Comparison of ENCODE assay signal across 27 cellular contexts in genomic region chr12:13561923-13562322, GRCh38.
"Had no signal": no experiment of that assay in that cellular context is flagged by ENCODE, and none has a peak within 500 bp of the region (broad histone marks: within the 10 kb centered on the region; RNA-seq: fewer than 3 reads in every experiment).

No MANE protein-coding gene starts in this region.

- H3K79me2 ChIP-seq: parathyroid adenoma had no signal

- H3K9ac ChIP-seq: parathyroid adenoma had no signal

- H3K27ac ChIP-seq: neutrophil, ovary, parathyroid adenoma, psoas muscle, right lobe of liver, skin epidermis, spleen, stomach, thoracic aorta, thyroid gland, tibial nerve, upper lobe of left lung, uterus had no signal

- H3K36me3 ChIP-seq: neutrophil, ovary, right lobe of liver, spleen, stomach, thoracic aorta, thyroid gland, upper lobe of left lung, uterus had no signal

- H2AFZ ChIP-seq: parathyroid adenoma had no signal

- H3K4me1 ChIP-seq: parathyroid adenoma, psoas muscle, spleen, thyroid gland, tibial nerve, upper lobe of left lung, uterus had no signal

- H3K4me2 ChIP-seq: smooth muscle cell had no signal

- H3K9me3 ChIP-seq: neutrophil, ovary, psoas muscle, right lobe of liver, stomach, thoracic aorta, thyroid gland, tibial nerve, upper lobe of left lung, uterus had no signal

- H3K4me3 ChIP-seq: ovary, psoas muscle, right lobe of liver, skin epidermis, smooth muscle cell, spleen, stomach, thoracic aorta, thyroid gland, tibial nerve, upper lobe of left lung, uterus had no signal

- DNase-seq: naive B cell; naive thymus-derived CD8-positive, alpha-beta T cell; nephron progenitor cell; nucleus accumbens; ovary; posterior cingulate gyrus; psoas muscle; right cardiac atrium; right lobe of liver; spleen; stimulated activated CD4-positive, alpha-beta T cell treated with anti-CD3 and anti-CD28 coated beads, Interleukin-15, amount 100 ng/mL, for 24 hours; stimulated activated CD4-positive, alpha-beta T cell treated with anti-CD3 and anti-CD28 coated beads, Interleukin-2, amount 100 ng/mL, for 24 hours; stimulated activated CD4-positive, alpha-beta T cell treated with anti-CD3 and anti-CD28 coated beads, Interleukin-2, amount 100 ng/mL, for 48 hours; stimulated activated CD4-positive, alpha-beta T cell treated with anti-CD3 and anti-CD28 coated beads, Interleukin-4, amount 100 ng/mL, for 24 hours; stimulated activated naive B cell treated with anti-CD40 and anti-IgM and Interleukin-4, amounts not matched to agents 10 μg/mL and 1 μg/mL and 100 μg/mL, for 72 hours; stimulated activated naive CD4-positive, alpha-beta T cell treated with Interleukin-2 at 50 U/mL for 16 hours; stomach; thyroid gland; trophoblast cell; upper lobe of left lung; uterus had no signal

- H3K27me3 ChIP-seq: neutrophil, ovary, right lobe of liver, spleen, stomach, thyroid gland, tibial nerve, upper lobe of left lung, uterus had no signal
